ENCODE assay signal across 18 cellular contexts in the genomic region with DNA sequence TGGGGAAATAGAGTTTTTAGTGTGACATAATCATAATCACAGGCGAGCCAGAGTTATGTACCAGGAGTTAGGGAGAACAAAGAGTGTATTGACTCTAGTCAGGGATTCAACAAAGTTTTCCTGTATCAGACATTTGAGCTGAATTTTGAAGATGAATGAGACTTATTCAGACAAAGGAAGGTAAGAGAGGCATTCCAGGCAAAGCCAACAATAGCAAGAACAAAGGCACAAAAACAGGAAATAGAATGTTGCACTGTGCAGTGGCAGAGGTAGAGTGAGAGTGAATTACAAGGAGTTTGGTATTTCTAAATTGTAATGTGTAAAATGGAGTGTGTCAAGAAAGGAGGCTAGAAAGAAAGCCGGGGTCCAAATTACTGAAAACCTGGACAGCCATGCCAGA.
DNase-seq lines count a peak whose midpoint lies in the region; TF ChIP-seq lines count a peak whose summit lies in the region.
"Had no signal": no experiment of that assay in that cellular context is flagged by ENCODE, and none has a peak within 500 bp of the region (broad histone marks: within the 10 kb centered on the region; RNA-seq: fewer than 3 reads in every experiment).

No MANE protein-coding gene starts in this region.

- no peak for TF ChIP-seq POLR2A in breast epithelium (IDR thresholded peaks at IDR 0.05)

- peaks cover 0 to 3% of the 10 kb centered on the region in 2 donors for H3K9me3 ChIP-seq in breast epithelium
- H3K9me3 ChIP-seq: BE2C had no signal

- H3K27me3 Mint-ChIP-seq in MCF 10A (ENCODE audit: insufficient read depth, unreplicated experiment): no peaks in the 10 kb centered on the region
- H3K27me3 Mint-ChIP-seq: CD4-positive, CD25-positive, alpha-beta regulatory T cell had no signal

- in situ Hi-C loops in SK-MEL-5 (cut with HindIII; ENCODE audit: low pct_unique_long_range_greater_than_20kb, low sequenced_read_pairs): no loop called here

- intact Hi-C loops in breast epithelium (cut with DNase I; ENCODE audit: low total_unique reads): no loop called here
- intact Hi-C loops in MCF 10A (cut with micrococcal nuclease): no loop called here

- no peaks in the 10 kb centered on the region for H3K36me3 Mint-ChIP-seq in MCF 10A (ENCODE audit: insufficient read depth, unreplicated experiment)
- H3K36me3 Mint-ChIP-seq: CD4-positive, CD25-positive, alpha-beta regulatory T cell; CD8-positive, alpha-beta memory T cell had no signal

- DNase-seq in breast epithelium (ENCODE audit: low spot score in 2 of 2) (no peak), MCF 10A (ENCODE audit: unreplicated experiment) (no peak), MV-4-11 (lab: John Stamatoyannopoulos, UW) (peak; percentile 5), SK-MEL-5 (ENCODE audit: low read depth, low spot score) (peak; percentile 43), pons (ENCODE audit: low spot score) (peak; percentile 19), caudate nucleus (lab: John Stamatoyannopoulos, UW) (no peak), COR-L47 (lab: John Stamatoyannopoulos, UW) (no peak)
- DNase-seq: ACHN; BE2C; C1 segment of cervical spinal cord; CD4-positive, CD25-positive, alpha-beta regulatory T cell; CD8-positive, alpha-beta memory T cell; DMS153; DMS79; GDM1; HCEC 1CT; IMR-90 had no signal

- H3K36me3 ChIP-seq in breast epithelium: no peaks in the 10 kb centered on the region
- H3K36me3 ChIP-seq: BE2C had no signal

- H3K9me3 Mint-ChIP-seq in MCF 10A (ENCODE audit: unreplicated experiment): no peaks in the 10 kb centered on the region

- POLR2A ChIA-PET in MCF 10A (lab: Yijun Ruan, JAX): no interaction called here

- H3K4me3 ChIP-seq in breast epithelium: no peak overlapping the region
- H3K4me3 ChIP-seq: GM23338 had no signal

- no peak overlapping the region for H3K27ac Mint-ChIP-seq in MCF 10A (ENCODE audit: low read depth, unreplicated experiment)
- H3K27ac Mint-ChIP-seq: CD4-positive, CD25-positive, alpha-beta regulatory T cell; CD8-positive, alpha-beta memory T cell; GM23338 had no signal

- H3K27ac ChIP-seq in breast epithelium (peak overlapping the region; percentile 66 to 77), caudate nucleus (ENCODE audit: low read depth, low read length) (no peak overlapping the region)

- peaks cover 10% of the 10 kb centered on the region for H3K4me1 Mint-ChIP-seq in MCF 10A (ENCODE audit: insufficient read depth, unreplicated experiment)
- H3K4me1 Mint-ChIP-seq: CD4-positive, CD25-positive, alpha-beta regulatory T cell; CD8-positive, alpha-beta memory T cell; GM23338 had no signal

- TF ChIP-seq CTCF in breast epithelium (IDR thresholded peaks at IDR 0.05) (no peak), MCF 10A (IDR thresholded peaks at IDR 0.05; ENCODE audit: unreplicated experiment) (no peak)

- no peak overlapping the region for H3K4me3 Mint-ChIP-seq in MCF 10A (ENCODE audit: unreplicated experiment)
- H3K4me3 Mint-ChIP-seq: CD4-positive, CD25-positive, alpha-beta regulatory T cell; CD8-positive, alpha-beta memory T cell; GM23338 had no signal

- peaks cover 0 to 3% of the 10 kb centered on the region in 2 donors for H3K4me1 ChIP-seq in breast epithelium
- H3K4me1 ChIP-seq: BE2C had no signal

- BruUV-seq in MCF 10A (replicated peaks; lab: Mats Ljungman, UMichigan): no TSS peak

- H3K27me3 ChIP-seq in breast epithelium: no peaks in the 10 kb centered on the region
- H3K27me3 ChIP-seq: BE2C had no signal

- CTCF ChIA-PET in MCF 10A (lab: Yijun Ruan, JAX): interaction anchor here (0.6 to 1.0 kb wide), 2 partner anchors 395 to 446 kb away, joined by 3 to 4 read pairs; no protein-coding TSS in a partner anchor

Comparison
In these comparisons a context has a peak if more than half of its experiments do, and no peak if none do; other contexts are left out.
1. DNase-seq: peak in MV-4-11 (single experiment), SK-MEL-5 (single experiment) and pons (single experiment); none in breast epithelium (0 of 2), MCF 10A (single experiment), caudate nucleus (0 of 61) and COR-L47 (single experiment).